8 cellular contexts compared by ENCODE assay signal in genomic region chr14:79279645-79280399, GRCh38.
A peak's percentile ranks its signal among the peaks of the same experiment; 100 is the strongest.
DNase-seq lines count a peak whose midpoint lies in the region; ATAC-seq and TF ChIP-seq lines count a peak whose summit lies in the region.

No MANE protein-coding gene starts in this region.

- DNase-seq in GM03348 (ENCODE audit: low spot score) (peak; percentile 34), right cardiac atrium (peak; percentile 18 to 30 (median 25)), sigmoid colon (no peak), HPDE6-E6E7 (ENCODE audit: extremely low spot score) (no peak)
- DNase-seq in activated effector memory CD4-positive, alpha-beta T cell treated with anti-CD3 and anti-CD28 coated beads, Interleukin-2, amount 50 U/mL, for 16 hours, result no peak

- 1% methylated on average over 34 of the region's 34 CpGs for WGBS in right cardiac atrium
- WGBS in sigmoid colon, 2 donors, result 2 to 5% methylated on average over 34 of the region's 34 CpGs

- no peak for TF ChIP-seq POLR2A in sigmoid colon (IDR thresholded peaks at IDR 0.05)

- intact Hi-C loops in right cardiac atrium (cut with DNase I) (no loop called here), sigmoid colon (cut with DNase I) (loop anchor here (2.0 to 10.0 kb wide), 2 partner anchors 89 to 225 kb away; no protein-coding TSS in a partner anchor)

- no peak for TF ChIP-seq EP300 in sigmoid colon (IDR thresholded peaks at IDR 0.05)

- no peaks in the 10 kb centered on the region for H3K36me3 ChIP-seq in sigmoid colon

- H3K27me3 ChIP-seq in right cardiac atrium (ENCODE audit: control insufficient read depth, insufficient read depth) (no peaks in the 10 kb centered on the region), sigmoid colon (no peaks in the 10 kb centered on the region)

- peak overlapping the region; percentile 26 for H3K4me3 ChIP-seq in right cardiac atrium (ENCODE audit: low read length)
- H3K4me3 ChIP-seq in sigmoid colon, result peak overlapping the region; percentile 63 to 66 (median 65)

- ATAC-seq in SK-N-SH treated with all-trans-retinoic acid at 6 μM for 48 hours, result peak; percentile 19
- ATAC-seq in right cardiac atrium, result peak in 1 of 2 donors; percentile 28
- ATAC-seq in GM21529 (IDR thresholded peaks at IDR 0.05; ENCODE audit: unreplicated experiment), result no peak
- ATAC-seq in GM21526 (IDR thresholded peaks at IDR 0.05; ENCODE audit: low FRiP score, unreplicated experiment), result no peak

- TF ChIP-seq CTCF in sigmoid colon (IDR thresholded peaks at IDR 0.05), result no peak

- H3K27ac ChIP-seq in right cardiac atrium (ENCODE audit: low read length) (no peak overlapping the region), sigmoid colon (peak overlapping the region; percentile 67 to 81 (median 76))

- H3K9me3 ChIP-seq in right cardiac atrium (ENCODE audit: control insufficient read depth, low read length) (no peaks in the 10 kb centered on the region), sigmoid colon (no peaks in the 10 kb centered on the region)

- H3K4me1 ChIP-seq in right cardiac atrium (ENCODE audit: control insufficient read depth, insufficient read depth, low read length) (no peaks in the 10 kb centered on the region), sigmoid colon (peaks cover 0 to 44% (median 21%) of the 10 kb centered on the region in 4 donors)

TF ChIP-seq in SK-N-SH treated with all-trans-retinoic acid at 6 μM for 48 hours, 23 proteins besides CTCF, POLR2A, EP300 and RAD21:
- no peak for TF ChIP-seq ZNF70 (CRISPR knock-in tag; IDR thresholded peaks at IDR 0.05)
- TF ChIP-seq POU6F1 (CRISPR knock-in tag; IDR thresholded peaks at IDR 0.05; ENCODE audit: borderline replicate concordance, low read depth), result no peak
- TF ChIP-seq ZNF8 (CRISPR knock-in tag; IDR thresholded peaks at IDR 0.05), result no peak
- no peak for TF ChIP-seq TCF4 (CRISPR knock-in tag; IDR thresholded peaks at IDR 0.05; ENCODE audit: borderline replicate concordance)
TF ChIP-seq in SK-N-SH treated with all-trans-retinoic acid at 6 μM for 48 hours: peak in this region for 0.

Comparison
In these comparisons a context has a peak if more than half of its experiments do, and no peak if none do; other contexts are left out.
1. DNase-seq: peak in GM03348 (single experiment) and right cardiac atrium (3 of 3); none in sigmoid colon (single experiment), activated effector memory CD4-positive, alpha-beta T cell treated with anti-CD3 and anti-CD28 coated beads, Interleukin-2, amount 50 U/mL, for 16 hours (single experiment) and HPDE6-E6E7 (single experiment).